Comparison of ENCODE assay signal across 8 cellular contexts in the genomic region with DNA sequence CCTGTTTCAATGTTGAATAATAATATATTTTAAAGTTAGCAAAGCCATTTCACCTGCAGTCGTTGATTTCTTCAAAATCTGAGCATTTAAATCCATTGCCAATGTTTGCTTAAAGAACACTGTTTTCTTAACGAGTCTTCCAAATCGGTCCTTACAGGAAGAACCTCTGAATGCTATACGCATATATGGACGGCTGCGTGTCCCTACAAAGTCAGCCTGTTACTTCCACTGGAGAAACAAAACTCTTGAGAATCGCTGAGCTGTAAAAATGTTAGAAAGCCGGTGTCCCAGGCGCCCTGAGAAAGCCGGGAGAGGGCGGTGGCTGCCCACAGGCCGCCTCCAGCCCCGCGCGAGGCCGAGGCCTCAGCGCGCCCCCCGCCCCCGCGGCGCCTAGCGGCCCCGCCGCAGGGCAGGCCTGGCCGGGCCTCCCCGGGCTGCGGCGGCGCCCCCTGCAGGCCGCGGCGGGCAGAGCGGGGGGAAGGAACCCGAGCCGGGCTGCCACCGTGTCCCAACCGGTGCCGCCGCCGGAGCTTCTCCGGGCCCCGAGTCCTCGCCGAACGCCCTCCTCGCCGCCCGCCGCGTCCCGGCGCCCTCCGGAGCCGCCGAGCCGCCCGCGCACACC. TPM values are rescaled to one million over a fixed set of nuclear protein-coding genes. Genes with fewer than 3 reads are reported as not detected.
A peak's percentile ranks its signal among the peaks of the same experiment; 100 is the strongest.
DNase-seq lines count a peak whose midpoint lies in the region; ATAC-seq and TF ChIP-seq lines count a peak whose summit lies in the region.

A gene with protein sequence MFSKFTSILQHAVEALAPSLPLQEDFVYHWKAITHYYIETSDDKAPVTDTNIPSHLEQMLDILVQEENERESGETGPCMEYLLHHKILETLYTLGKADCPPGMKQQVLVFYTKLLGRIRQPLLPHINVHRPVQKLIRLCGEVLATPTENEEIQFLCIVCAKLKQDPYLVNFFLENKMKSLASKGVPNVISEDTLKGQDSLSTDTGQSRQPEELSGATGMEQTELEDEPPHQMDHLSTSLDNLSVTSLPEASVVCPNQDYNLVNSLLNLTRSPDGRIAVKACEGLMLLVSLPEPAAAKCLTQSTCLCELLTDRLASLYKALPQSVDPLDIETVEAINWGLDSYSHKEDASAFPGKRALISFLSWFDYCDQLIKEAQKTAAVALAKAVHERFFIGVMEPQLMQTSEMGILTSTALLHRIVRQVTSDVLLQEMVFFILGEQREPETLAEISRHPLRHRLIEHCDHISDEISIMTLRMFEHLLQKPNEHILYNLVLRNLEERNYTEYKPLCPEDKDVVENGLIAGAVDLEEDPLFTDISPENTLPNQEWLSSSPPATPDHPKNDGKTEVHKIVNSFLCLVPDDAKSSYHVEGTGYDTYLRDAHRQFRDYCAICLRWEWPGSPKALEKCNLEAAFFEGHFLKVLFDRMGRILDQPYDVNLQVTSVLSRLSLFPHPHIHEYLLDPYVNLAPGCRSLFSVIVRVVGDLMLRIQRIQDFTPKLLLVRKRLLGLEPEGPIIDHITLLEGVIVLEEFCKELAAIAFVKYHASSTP (plus strand): TSS at position 488 of the 622 bp plus-strand sequence. CDS start 299 bp downstream, outside the sequence.

- H3K9me3 ChIP-seq in neural progenitor cell (ENCODE audit: low read depth) (no peaks in the 10 kb centered on the region), subcutaneous abdominal adipose tissue (ENCODE audit: control insufficient read depth in 5 of 5, low read length in 5 of 5) (no peaks in the 10 kb centered on the region)

- H3K9ac ChIP-seq in neural progenitor cell, result peak within 1 kb of the TSS; percentile 86
- peak within 1 kb of the TSS; percentile 78 to 99 (median 93) for H3K9ac ChIP-seq in subcutaneous abdominal adipose tissue (ENCODE audit: low read length in 5 of 5)

- H3K27ac ChIP-seq in neural progenitor cell (peak within 1 kb of the TSS; percentile 66), subcutaneous abdominal adipose tissue (ENCODE audit: low read depth, low read length) (peak within 1 kb of the TSS; percentile 93)

- peaks cover 6% of the 10 kb centered on the region for H3K9me3 Mint-ChIP-seq in neural progenitor cell

- H3K4me3 ChIP-seq in foreskin fibroblast (ENCODE audit: low read depth in 1 of 2, low read length in 2 of 2), result peak within 1 kb of the TSS; percentile 71 to 96
- H3K4me3 ChIP-seq in neural progenitor cell, result peak within 1 kb of the TSS; percentile 98
- H3K4me3 ChIP-seq in subcutaneous abdominal adipose tissue (ENCODE audit: low read depth in 1 of 5, low read length in 5 of 5), result peak within 1 kb of the TSS; percentile 69 to 90 (median 83)

- peak within 1 kb of the TSS; percentile 97 for H3K27ac Mint-ChIP-seq in neural progenitor cell

- H4K20me1 ChIP-seq in neural progenitor cell (ENCODE audit: low read depth), result peaks cover 22% of the 10 kb centered on the region

- peak; percentile 88 for DNase-seq in DMS53 (lab: John Stamatoyannopoulos, UW)
- peak; percentile 54 for DNase-seq in HT1080 (ENCODE audit: low read depth)
- DNase-seq in SHP77 (lab: John Stamatoyannopoulos, UW), result peak; percentile 52 to 66
- peak; percentile 94 for DNase-seq in activated effector memory CD4-positive, alpha-beta T cell treated with anti-CD3 and anti-CD28 coated beads, Interleukin-2, amount 50 U/mL, for 16 hours
- DNase-seq in foreskin fibroblast, result peak; percentile 76 to 93
- DNase-seq in neural progenitor cell (ENCODE audit: low spot score), result peak; percentile 89

- H3K27me3 Mint-ChIP-seq in neural progenitor cell (ENCODE audit: insufficient read depth, low read depth), result no peaks in the 10 kb centered on the region

- peak; percentile 72 for ATAC-seq in GM21367 (IDR thresholded peaks at IDR 0.05; ENCODE audit: unreplicated experiment)

- peak within 1 kb of the TSS; percentile 82 for H2AFZ ChIP-seq in neural progenitor cell (replicated peaks)

- H3K4me1 Mint-ChIP-seq in neural progenitor cell, result peaks cover 16% of the 10 kb centered on the region

- H3K4me1 ChIP-seq in neural progenitor cell, result peaks cover 4% of the 10 kb centered on the region
- H3K4me1 ChIP-seq in subcutaneous abdominal adipose tissue (ENCODE audit: control insufficient read depth in 5 of 5, insufficient read depth in 5 of 5, low read length in 5 of 5), result peaks cover 0 to 44% (median 30%) of the 10 kb centered on the region in 5 donors

- H3K4me2 ChIP-seq in neural progenitor cell, result peak within 1 kb of the TSS; percentile 94

- TF ChIP-seq CTCF in foreskin fibroblast (IDR thresholded peaks at IDR 0.05; ENCODE audit: low read depth, low read length), result peak; percentile 8
- peak; percentile 59 for TF ChIP-seq CTCF in neural progenitor cell (IDR thresholded peaks at IDR 0.05)

- peak within 1 kb of the TSS; percentile 98 for H3K4me3 Mint-ChIP-seq in neural progenitor cell

- H3K36me3 ChIP-seq in neural progenitor cell (peaks cover 4% of the 10 kb centered on the region), subcutaneous abdominal adipose tissue (ENCODE audit: control insufficient read depth in 5 of 5, insufficient read depth in 5 of 5, low read length in 5 of 5) (no peaks in the 10 kb centered on the region)

- H3F3A ChIP-seq in neural progenitor cell (ENCODE audit: low read depth), result peaks cover 14% of the 10 kb centered on the region

- peaks cover 31% of the 10 kb centered on the region for H3K79me2 ChIP-seq in neural progenitor cell (ENCODE audit: low read depth)

- peaks cover 5% of the 10 kb centered on the region for H3K36me3 Mint-ChIP-seq in neural progenitor cell

- no peaks in the 10 kb centered on the region for H3K27me3 ChIP-seq in neural progenitor cell
- no peaks in the 10 kb centered on the region for H3K27me3 ChIP-seq in subcutaneous abdominal adipose tissue (ENCODE audit: control insufficient read depth in 5 of 5, insufficient read depth in 4 of 5, low read length in 5 of 5)

RNA-seq across cellular contexts. Expression of the gene that starts here (rescaled TPM):
- 3.5 and 8.5 TPM in 2 replicates for total RNA-seq in HT1080 (2014; rRNA removed; shearing (Covaris generic))
- 8.1 and 11.0 TPM in 2 replicates for polyA plus RNA-seq in HT1080 (2015; cell fraction: cytosol; rRNA removed)
- 30.5 and 37.2 TPM in 2 replicates for polyA plus RNA-seq in HT1080 (2015; cell fraction: nucleus; rRNA removed)
- 24.1 and 28.2 TPM in 2 replicates for total RNA-seq in neural progenitor cell (ENCODE audit: low replicate concordance)

Comparison
In these comparisons a context has a peak if more than half of its experiments do, and no peak if none do; other contexts are left out.
1. Peak in every context shown above with its lines: DNase-seq, ATAC-seq, H3K4me3 ChIP-seq and H3K27ac ChIP-seq.